ENCODE assay signal across 14 cellular contexts in genomic region chr2:185338104-185338503, GRCh38.
DNase-seq lines count a peak whose midpoint lies in the region; ATAC-seq and TF ChIP-seq lines count a peak whose summit lies in the region.
"Had no signal": no experiment of that assay in that cellular context is flagged by ENCODE, and none has a peak within 500 bp of the region (broad histone marks: within the 10 kb centered on the region; RNA-seq: fewer than 3 reads in every experiment).

No MANE protein-coding gene starts in this region.

- H3K27ac ChIP-seq in breast epithelium = no peak overlapping the region
- H3K27ac ChIP-seq in foreskin keratinocyte = no peak overlapping the region
- H3K27ac ChIP-seq in aorta (ENCODE audit: low read depth in 1 of 2, low read length in 2 of 2) = no peak overlapping the region
- no peak overlapping the region for H3K27ac ChIP-seq in naive thymus-derived CD4-positive, alpha-beta T cell (ENCODE audit: low read depth, low read length)

- H3K36me3 Mint-ChIP-seq in MCF 10A (ENCODE audit: insufficient read depth, unreplicated experiment) = no peaks in the 10 kb centered on the region
- H3K36me3 Mint-ChIP-seq in naive thymus-derived CD4-positive, alpha-beta T cell = no peaks in the 10 kb centered on the region

- H3K27me3 Mint-ChIP-seq in MCF 10A (ENCODE audit: insufficient read depth, unreplicated experiment) = no peaks in the 10 kb centered on the region
- no peaks in the 10 kb centered on the region for H3K27me3 Mint-ChIP-seq in naive thymus-derived CD4-positive, alpha-beta T cell
- H3K27me3 Mint-ChIP-seq: B cell; CD4-positive, alpha-beta T cell had no signal

- no peak overlapping the region for H3K4me3 Mint-ChIP-seq in MCF 10A (ENCODE audit: unreplicated experiment)
- H3K4me3 Mint-ChIP-seq in naive thymus-derived CD4-positive, alpha-beta T cell = no peak overlapping the region
- H3K4me3 Mint-ChIP-seq: B cell; CD4-positive, alpha-beta T cell; H9 had no signal

- no TSS peak for BruUV-seq in MCF 10A (replicated peaks; lab: Mats Ljungman, UMichigan)

- H3K9me3 Mint-ChIP-seq in MCF 10A (ENCODE audit: unreplicated experiment) = no peaks in the 10 kb centered on the region
- H3K9me3 Mint-ChIP-seq in naive thymus-derived CD4-positive, alpha-beta T cell = peaks cover 0 to 12% (median 5%) of the 10 kb centered on the region in 11 donors

- peak; percentile 18 for DNase-seq in MCF 10A (ENCODE audit: unreplicated experiment)
- no peak for DNase-seq in breast epithelium (ENCODE audit: low spot score in 2 of 2)
- DNase-seq in amniotic epithelial cell (ENCODE audit: low read depth) = peak; percentile 43
- peak; percentile 34 to 80 for DNase-seq in foreskin keratinocyte
- no peak for DNase-seq in aorta
- DNase-seq in naive thymus-derived CD4-positive, alpha-beta T cell = no peak
- no peak for DNase-seq in epidermal melanocyte (ENCODE audit: insufficient read length, low spot score)
- DNase-seq: C1 segment of cervical spinal cord; CD4-positive, alpha-beta T cell; DMS153; GF-D8; GOT3; H9 had no signal

- TF ChIP-seq POLR2A in breast epithelium (IDR thresholded peaks at IDR 0.05) = no peak

- CTCF ChIA-PET in MCF 10A (lab: Yijun Ruan, JAX) = interaction anchor here (0.6 to 1.8 kb wide), 2 partner anchors 11 to 798 kb away, joined by 3 to 4 read pairs; no protein-coding TSS in a partner anchor
- CTCF ChIA-PET in naive thymus-derived CD4-positive, alpha-beta T cell (lab: Charles Lee) = no interaction called here

- H3K9me3 ChIP-seq in breast epithelium = peaks cover 0 to 5% of the 10 kb centered on the region in 2 donors
- H3K9me3 ChIP-seq in aorta (ENCODE audit: control insufficient read depth, low read length) = no peaks in the 10 kb centered on the region
- H3K9me3 ChIP-seq in naive thymus-derived CD4-positive, alpha-beta T cell (ENCODE audit: control insufficient read depth in 2 of 3, low read length in 3 of 3) = peaks cover 0 to 5% (median 0%) of the 10 kb centered on the region in 3 experiments

- peaks cover 16% of the 10 kb centered on the region for H3K4me1 Mint-ChIP-seq in MCF 10A (ENCODE audit: insufficient read depth, unreplicated experiment)
- H3K4me1 Mint-ChIP-seq in naive thymus-derived CD4-positive, alpha-beta T cell = no peaks in the 10 kb centered on the region
- H3K4me1 Mint-ChIP-seq: B cell, H9 had no signal

- POLR2A ChIA-PET in MCF 10A (lab: Yijun Ruan, JAX) = no interaction called here
- POLR2A ChIA-PET in naive thymus-derived CD4-positive, alpha-beta T cell (lab: Charles Lee) = no interaction called here

- intact Hi-C loops in MCF 10A (cut with micrococcal nuclease) = no loop called here
- intact Hi-C loops in breast epithelium (cut with DNase I; ENCODE audit: low total_unique reads) = no loop called here
- intact Hi-C loops in aorta (cut with DNase I) = no loop called here
- intact Hi-C loops in naive thymus-derived CD4-positive, alpha-beta T cell (cut with micrococcal nuclease) = no loop called here

- H3K4me1 ChIP-seq in breast epithelium (no peaks in the 10 kb centered on the region), foreskin keratinocyte (no peaks in the 10 kb centered on the region), aorta (ENCODE audit: control insufficient read depth in 1 of 2, insufficient read depth in 2 of 2, low read length in 2 of 2) (no peaks in the 10 kb centered on the region)
- no peaks in the 10 kb centered on the region for H3K4me1 ChIP-seq in naive thymus-derived CD4-positive, alpha-beta T cell (ENCODE audit: control insufficient read depth in 2 of 2, insufficient read depth in 2 of 2, low read length in 2 of 2)

- no peak overlapping the region for H3K4me3 ChIP-seq in breast epithelium
- no peak overlapping the region for H3K4me3 ChIP-seq in aorta (ENCODE audit: low read length in 2 of 2)
- H3K4me3 ChIP-seq in naive thymus-derived CD4-positive, alpha-beta T cell (ENCODE audit: low read length) = no peak overlapping the region

- 94 to 98% methylated on average over 2 of the region's 2 CpGs for WGBS in aorta, 2 donors

- no peak for TF ChIP-seq CTCF in MCF 10A (IDR thresholded peaks at IDR 0.05; ENCODE audit: unreplicated experiment)
- TF ChIP-seq CTCF in breast epithelium (IDR thresholded peaks at IDR 0.05) = no peak
- TF ChIP-seq CTCF in foreskin keratinocyte (conservative IDR thresholded peaks at IDR 0.05) = no peak

- ATAC-seq in foreskin keratinocyte (no peak), aorta (ENCODE audit: low FRiP score) (no peak)
- ATAC-seq in naive thymus-derived CD4-positive, alpha-beta T cell = no peak

- H3K27me3 ChIP-seq in breast epithelium = no peaks in the 10 kb centered on the region
- no peaks in the 10 kb centered on the region for H3K27me3 ChIP-seq in foreskin keratinocyte
- H3K27me3 ChIP-seq in aorta (ENCODE audit: control insufficient read depth in 1 of 2, insufficient read depth in 2 of 2, low read length in 1 of 2) = no peaks in the 10 kb centered on the region
- H3K27me3 ChIP-seq in naive thymus-derived CD4-positive, alpha-beta T cell (ENCODE audit: control insufficient read depth in 2 of 2, insufficient read depth in 2 of 2, low read length in 2 of 2) = no peaks in the 10 kb centered on the region

- peak overlapping the region; percentile 42 for H3K27ac Mint-ChIP-seq in MCF 10A (ENCODE audit: low read depth, unreplicated experiment)
- H3K27ac Mint-ChIP-seq in naive thymus-derived CD4-positive, alpha-beta T cell = peak overlapping the region in 1 of 9 donors; percentile 3
- H3K27ac Mint-ChIP-seq: B cell; CD4-positive, alpha-beta T cell had no signal

- H3K36me3 ChIP-seq in breast epithelium = no peaks in the 10 kb centered on the region
- H3K36me3 ChIP-seq in aorta (ENCODE audit: control insufficient read depth in 1 of 2, insufficient read depth in 2 of 2, low read length in 1 of 2) = no peaks in the 10 kb centered on the region
- H3K36me3 ChIP-seq in naive thymus-derived CD4-positive, alpha-beta T cell (ENCODE audit: control insufficient read depth in 2 of 3, insufficient read depth in 3 of 3, low read length in 3 of 3) = no peaks in the 10 kb centered on the region

Comparison
In these comparisons a context has a peak if more than half of its experiments do, and no peak if none do; other contexts are left out.
1. DNase-seq: peak in MCF 10A (single experiment), amniotic epithelial cell (single experiment) and foreskin keratinocyte (2 of 2); none in breast epithelium (0 of 2), aorta (0 of 2), naive thymus-derived CD4-positive, alpha-beta T cell (0 of 9) and epidermal melanocyte (single experiment).